17 cellular contexts compared by ENCODE assay signal in genomic region chr6:90095145-90095544, GRCh38.
A peak's percentile ranks its signal among the peaks of the same experiment; 100 is the strongest.
DNase-seq lines count a peak whose midpoint lies in the region; ATAC-seq and TF ChIP-seq lines count a peak whose summit lies in the region.
"Had no signal": no experiment of that assay in that cellular context is flagged by ENCODE, and none has a peak within 500 bp of the region (broad histone marks: within the 10 kb centered on the region; RNA-seq: fewer than 3 reads in every experiment).

No MANE protein-coding gene starts in this region.

- no peak overlapping the region for H2AFZ ChIP-seq in DND-41 (ENCODE audit: low read depth, low read length)

- no peaks in the 10 kb centered on the region for H3K36me3 ChIP-seq in DND-41 (ENCODE audit: insufficient read depth, low read length)
- H3K36me3 ChIP-seq: HAP-1 had no signal

- no peaks in the 10 kb centered on the region for H3K79me2 ChIP-seq in DND-41 (ENCODE audit: insufficient read depth, low read length)

- POLR2A ChIA-PET in activated CD8-positive, alpha-beta T cell treated with anti-CD3 and anti-CD28 coated beads for 36 hours (lab: Charles Lee), result interaction anchor here (0.6 to 1.9 kb wide), 7 partner anchors 11 to 225 kb away, joined by 3 to 5 read pairs (median 4); no protein-coding TSS in a partner anchor
- POLR2A ChIA-PET in naive thymus-derived CD8-positive, alpha-beta T cell (lab: Charles Lee), result interaction anchor here (0.7 to 1.3 kb wide), 6 partner anchors 10 to 329 kb away, joined by 3 to 4 read pairs (median 3); no protein-coding TSS in a partner anchor
- POLR2A ChIA-PET in activated CD4-positive, alpha-beta memory T cell treated with anti-CD3 and anti-CD28 coated beads, Interleukin-2, amount 10 ng/mL, durations not matched to agents 7 days and 5 days (lab: Charles Lee), result interaction anchor here (1.5 to 2.2 kb wide), 2 partner anchors 11 to 15 kb away, joined by 3 to 6 read pairs; no protein-coding TSS in a partner anchor

- peak overlapping the region; percentile 70 for H3K27ac Mint-ChIP-seq in activated T-cell treated with anti-CD3 and anti-CD28 coated beads, Interleukin-2, amount 50 U/mL, for 72 hours
- H3K27ac Mint-ChIP-seq in activated CD8-positive, alpha-beta T cell treated with anti-CD3 and anti-CD28 coated beads for 36 hours, result peak overlapping the region; percentile 86
- H3K27ac Mint-ChIP-seq in naive thymus-derived CD8-positive, alpha-beta T cell, result peak overlapping the region; percentile 31 to 90 (median 78)
- H3K27ac Mint-ChIP-seq in activated CD4-positive, alpha-beta memory T cell treated with anti-CD3 and anti-CD28 coated beads, Interleukin-2, amount 10 ng/mL, durations not matched to agents 7 days and 5 days, result no peak overlapping the region

- H3K4me1 ChIP-seq in DND-41 (ENCODE audit: insufficient read depth, low read length), result peaks cover 40% of the 10 kb centered on the region
- H3K4me1 ChIP-seq: A549, HAP-1 had no signal

- no peaks in the 10 kb centered on the region for H3K27me3 ChIP-seq in DND-41 (ENCODE audit: insufficient read depth, low read length, poor library complexity)

- no peaks in the 10 kb centered on the region for H3K27me3 Mint-ChIP-seq in activated T-cell treated with anti-CD3 and anti-CD28 coated beads, Interleukin-2, amount 50 U/mL, for 72 hours (ENCODE audit: low read depth)
- no peaks in the 10 kb centered on the region for H3K27me3 Mint-ChIP-seq in activated CD8-positive, alpha-beta T cell treated with anti-CD3 and anti-CD28 coated beads for 36 hours
- no peaks in the 10 kb centered on the region for H3K27me3 Mint-ChIP-seq in naive thymus-derived CD8-positive, alpha-beta T cell
- peaks cover 33% of the 10 kb centered on the region for H3K27me3 Mint-ChIP-seq in activated CD4-positive, alpha-beta memory T cell treated with anti-CD3 and anti-CD28 coated beads, Interleukin-2, amount 10 ng/mL, durations not matched to agents 7 days and 5 days

- H3K4me3 Mint-ChIP-seq in activated T-cell treated with anti-CD3 and anti-CD28 coated beads, Interleukin-2, amount 50 U/mL, for 72 hours, result peak overlapping the region; percentile 8 to 47
- peak overlapping the region; percentile 31 for H3K4me3 Mint-ChIP-seq in activated CD8-positive, alpha-beta T cell treated with anti-CD3 and anti-CD28 coated beads for 36 hours
- H3K4me3 Mint-ChIP-seq in naive thymus-derived CD8-positive, alpha-beta T cell, result peak overlapping the region in 9 of 10 donors; percentile 58 to 75 (median 70)
- no peak overlapping the region for H3K4me3 Mint-ChIP-seq in activated CD4-positive, alpha-beta memory T cell treated with anti-CD3 and anti-CD28 coated beads, Interleukin-2, amount 10 ng/mL, durations not matched to agents 7 days and 5 days

- CTCF ChIA-PET in activated CD8-positive, alpha-beta T cell treated with anti-CD3 and anti-CD28 coated beads for 36 hours (lab: Charles Lee), result interaction anchor here (1.3 to 1.7 kb wide), 2 partner anchors 11 to 13 kb away, joined by 3 to 4 read pairs; no protein-coding TSS in a partner anchor
- CTCF ChIA-PET in activated CD4-positive, alpha-beta memory T cell treated with anti-CD3 and anti-CD28 coated beads, Interleukin-2, amount 10 ng/mL, durations not matched to agents 7 days and 5 days (lab: Charles Lee), result no interaction called here

- DNase-seq in activated T-cell treated with anti-CD3 and anti-CD28 coated beads, Interleukin-2, amount 50 U/mL, for 72 hours, result no peak
- no peak for DNase-seq in activated T-cell treated with anti-CD3 and anti-CD28 coated beads, Interleukin-2, amount 50 U/mL, for 48 hours
- no peak for DNase-seq in DND-41
- DNase-seq in activated CD8-positive, alpha-beta T cell treated with anti-CD3 and anti-CD28 coated beads for 36 hours, result no peak
- DNase-seq in naive thymus-derived CD8-positive, alpha-beta T cell, result peak in 3 of 10 donors; percentile 22 to 64 (median 57)
- DNase-seq in activated CD4-positive, alpha-beta memory T cell treated with anti-CD3 and anti-CD28 coated beads, Interleukin-2, amount 10 ng/mL, durations not matched to agents 7 days and 5 days, result no peak
- no peak for DNase-seq in stimulated activated naive CD4-positive, alpha-beta T cell treated with Interleukin-2 at 50 U/mL for 16 hours (lab: John Stamatoyannopoulos, UW)
- DNase-seq: IMR-90, NCI-H1105 treated with DMSO at 0.1 percent for 48 hours, NCI-H187, NCI-H69, RPMI8226, SIG-M5 had no signal

- ATAC-seq in activated T-cell treated with anti-CD3 and anti-CD28 coated beads, Interleukin-2, amount 50 U/mL, for 72 hours (replicated peaks in 1 of 2), result no peak
- peak; percentile 72 for ATAC-seq in DND-41 (ENCODE audit: insufficient read depth, low read depth)
- ATAC-seq in activated CD8-positive, alpha-beta T cell treated with anti-CD3 and anti-CD28 coated beads for 36 hours, result no peak
- ATAC-seq in naive thymus-derived CD8-positive, alpha-beta T cell, result peak; percentile 57 to 62
- no peak for ATAC-seq in HG03469 (IDR thresholded peaks at IDR 0.05; ENCODE audit: unreplicated experiment)
- ATAC-seq: A549 had no signal

- no peaks in the 10 kb centered on the region for H3K9me3 ChIP-seq in DND-41 (ENCODE audit: insufficient read depth, low read length, severe bottlenecking)
- H3K9me3 ChIP-seq: A549, HAP-1 had no signal

- no peak overlapping the region for H3K4me3 ChIP-seq in DND-41 (ENCODE audit: low read depth in 1 of 2, low read length in 2 of 2)
- H3K4me3 ChIP-seq: A549, HAP-1 had no signal

- H3K9me3 Mint-ChIP-seq in activated T-cell treated with anti-CD3 and anti-CD28 coated beads, Interleukin-2, amount 50 U/mL, for 72 hours, result no peaks in the 10 kb centered on the region
- no peaks in the 10 kb centered on the region for H3K9me3 Mint-ChIP-seq in activated CD8-positive, alpha-beta T cell treated with anti-CD3 and anti-CD28 coated beads for 36 hours
- H3K9me3 Mint-ChIP-seq in naive thymus-derived CD8-positive, alpha-beta T cell, result no peaks in the 10 kb centered on the region
- H3K9me3 Mint-ChIP-seq in activated CD4-positive, alpha-beta memory T cell treated with anti-CD3 and anti-CD28 coated beads, Interleukin-2, amount 10 ng/mL, durations not matched to agents 7 days and 5 days, result no peaks in the 10 kb centered on the region

- intact Hi-C loops in activated CD8-positive, alpha-beta T cell treated with anti-CD3 and anti-CD28 coated beads for 36 hours (cut with micrococcal nuclease), result no loop called here

- peaks cover 86% of the 10 kb centered on the region for H3K4me1 Mint-ChIP-seq in activated T-cell treated with anti-CD3 and anti-CD28 coated beads, Interleukin-2, amount 50 U/mL, for 72 hours (ENCODE audit: low read depth)
- peaks cover 81% of the 10 kb centered on the region for H3K4me1 Mint-ChIP-seq in activated CD8-positive, alpha-beta T cell treated with anti-CD3 and anti-CD28 coated beads for 36 hours (ENCODE audit: low read depth)
- H3K4me1 Mint-ChIP-seq in naive thymus-derived CD8-positive, alpha-beta T cell, result peaks cover 42 to 96% (median 90%) of the 10 kb centered on the region in 4 donors
- peaks cover 36% of the 10 kb centered on the region for H3K4me1 Mint-ChIP-seq in activated CD4-positive, alpha-beta memory T cell treated with anti-CD3 and anti-CD28 coated beads, Interleukin-2, amount 10 ng/mL, durations not matched to agents 7 days and 5 days

- no peaks in the 10 kb centered on the region for H4K20me1 ChIP-seq in DND-41 (ENCODE audit: insufficient read depth, low read length)

- peaks cover 1 to 2% of the 10 kb centered on the region in 2 donors for H3K36me3 Mint-ChIP-seq in activated T-cell treated with anti-CD3 and anti-CD28 coated beads, Interleukin-2, amount 50 U/mL, for 72 hours (ENCODE audit: insufficient read depth in 2 of 2)
- H3K36me3 Mint-ChIP-seq in activated CD8-positive, alpha-beta T cell treated with anti-CD3 and anti-CD28 coated beads for 36 hours (ENCODE audit: low read depth), result peaks cover 27% of the 10 kb centered on the region
- H3K36me3 Mint-ChIP-seq in naive thymus-derived CD8-positive, alpha-beta T cell, result peaks cover 0 to 5% (median 3%) of the 10 kb centered on the region in 3 donors
- peaks cover 9% of the 10 kb centered on the region for H3K36me3 Mint-ChIP-seq in activated CD4-positive, alpha-beta memory T cell treated with anti-CD3 and anti-CD28 coated beads, Interleukin-2, amount 10 ng/mL, durations not matched to agents 7 days and 5 days (ENCODE audit: low read depth)

- H3K27ac ChIP-seq in DND-41 (ENCODE audit: low read length), result no peak overlapping the region
- H3K27ac ChIP-seq: A549, C4-2B had no signal

- no peak overlapping the region for H3K4me2 ChIP-seq in DND-41 (ENCODE audit: insufficient read depth, low read length)
- H3K4me2 ChIP-seq: A549 had no signal

- H3K9ac ChIP-seq in DND-41 (ENCODE audit: low read depth, low read length), result no peak overlapping the region

- TF ChIP-seq CTCF in DND-41 (IDR thresholded peaks at IDR 0.05; ENCODE audit: borderline replicate concordance, extremely low read depth, low read length, poor library complexity, severe bottlenecking), result no peak
- TF ChIP-seq CTCF in activated CD8-positive, alpha-beta T cell treated with anti-CD3 and anti-CD28 coated beads for 36 hours (IDR thresholded peaks at IDR 0.05), result no peak

Comparison
In these comparisons a context has a peak if more than half of its experiments do, and no peak if none do; other contexts are left out.
1. ATAC-seq: peak in DND-41 (single experiment) and naive thymus-derived CD8-positive, alpha-beta T cell (2 of 2); none in activated T-cell treated with anti-CD3 and anti-CD28 coated beads, Interleukin-2, amount 50 U/mL, for 72 hours (0 of 2), activated CD8-positive, alpha-beta T cell treated with anti-CD3 and anti-CD28 coated beads for 36 hours (single experiment) and HG03469 (single experiment).